In the genomic region with DNA sequence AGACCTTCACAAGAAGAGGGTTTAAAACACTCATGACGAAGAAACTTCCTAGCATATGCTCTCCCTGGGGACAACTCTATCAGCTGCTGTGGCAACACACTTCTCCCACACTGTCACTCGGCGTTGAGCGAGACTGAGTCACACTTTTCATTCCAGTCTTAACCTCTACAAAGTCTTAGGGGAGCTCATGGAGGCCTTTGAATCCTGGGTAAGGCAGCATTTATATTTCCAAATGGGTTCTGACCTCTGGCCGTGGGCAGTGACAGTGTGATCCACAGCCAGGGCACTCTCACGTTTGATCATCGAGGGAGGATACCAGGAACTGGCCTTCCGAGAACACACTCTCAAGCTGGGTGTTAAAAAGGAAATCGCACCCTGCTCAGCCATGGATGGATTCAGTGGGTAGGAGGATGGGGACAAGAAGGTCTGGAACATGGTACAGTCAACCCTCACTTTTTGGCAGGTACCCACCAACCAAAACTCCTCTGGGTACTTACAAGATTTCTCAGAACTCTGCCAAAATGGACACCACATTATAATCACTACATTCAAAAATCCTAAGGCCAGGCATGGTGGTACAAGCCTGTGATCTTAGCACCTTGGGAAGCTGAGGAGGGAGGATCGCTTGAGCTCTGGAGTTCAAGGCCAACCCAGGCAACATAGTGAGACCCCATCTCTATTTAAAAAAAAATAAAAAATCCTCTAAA, we compare ENCODE assay signal across 8 cellular contexts. TPM values are rescaled to one million over a fixed set of nuclear protein-coding genes. Genes with fewer than 3 reads are reported as not detected.
DNase-seq lines count a peak whose midpoint lies in the region; ATAC-seq, FAIRE-seq and TF ChIP-seq lines count a peak whose summit lies in the region.

No MANE protein-coding gene starts in this region.

- peaks cover 0 to 6% (median 3%) of the 10 kb centered on the region in 4 donors for H3K9me3 ChIP-seq in stomach

- FAIRE-seq in frontal cortex (lab: Jason Lieb, UNC): no peak

- no peaks in the 10 kb centered on the region for H3K27me3 ChIP-seq in stomach

- 64 to 77% (median 69%) methylated on average over 10 of the region's 10 CpGs for WGBS in stomach, 5 donors

- H3K27me3 Mint-ChIP-seq in activated CD8-positive, alpha-beta T cell treated with anti-CD3 and anti-CD28 coated beads, Interleukin-2, amount 10 ng/mL, durations not matched to agents 7 days and 5 days (ENCODE audit: low read depth): no peaks in the 10 kb centered on the region
- H3K27me3 Mint-ChIP-seq in immature natural killer cell (ENCODE audit: low read depth in 3 of 3): peaks cover 0 to 3% (median 3%) of the 10 kb centered on the region in 3 donors

- TF ChIP-seq POLR2A in stomach (IDR thresholded peaks at IDR 0.05): no peak

- intact Hi-C loops in stomach (cut with DNase I; ENCODE audit: low total_unique reads): no loop called here

- POLR2A ChIA-PET in activated CD8-positive, alpha-beta T cell treated with anti-CD3 and anti-CD28 coated beads, Interleukin-2, amount 10 ng/mL, durations not matched to agents 7 days and 5 days (lab: Charles Lee): no interaction called here

- peaks cover 40% of the 10 kb centered on the region for H3K36me3 Mint-ChIP-seq in activated CD8-positive, alpha-beta T cell treated with anti-CD3 and anti-CD28 coated beads, Interleukin-2, amount 10 ng/mL, durations not matched to agents 7 days and 5 days (ENCODE audit: low read depth)
- H3K36me3 Mint-ChIP-seq in immature natural killer cell: peaks cover 21 to 22% (median 21%) of the 10 kb centered on the region in 3 donors

- H3K4me1 ChIP-seq in stomach: peaks cover 21 to 84% (median 47%) of the 10 kb centered on the region in 4 donors

- H3K4me3 Mint-ChIP-seq in activated CD8-positive, alpha-beta T cell treated with anti-CD3 and anti-CD28 coated beads, Interleukin-2, amount 10 ng/mL, durations not matched to agents 7 days and 5 days: peak overlapping the region; percentile 6
- H3K4me3 Mint-ChIP-seq in immature natural killer cell: peak overlapping the region; percentile 67 to 83 (median 77)

- peak overlapping the region in 4 of 5 donors; percentile 46 to 69 (median 62) for H3K27ac ChIP-seq in stomach

- TF ChIP-seq EP300 in stomach (IDR thresholded peaks at IDR 0.05): no peak

- H3K4me1 Mint-ChIP-seq in activated CD8-positive, alpha-beta T cell treated with anti-CD3 and anti-CD28 coated beads, Interleukin-2, amount 10 ng/mL, durations not matched to agents 7 days and 5 days (ENCODE audit: low read depth): peaks cover 54% of the 10 kb centered on the region
- H3K4me1 Mint-ChIP-seq in immature natural killer cell: peaks cover 73 to 85% of the 10 kb centered on the region in 2 donors

- H3K36me3 ChIP-seq in stomach: peaks cover 10 to 29% (median 21%) of the 10 kb centered on the region in 4 donors

- H3K9me3 Mint-ChIP-seq in activated CD8-positive, alpha-beta T cell treated with anti-CD3 and anti-CD28 coated beads, Interleukin-2, amount 10 ng/mL, durations not matched to agents 7 days and 5 days (ENCODE audit: insufficient read depth): peaks cover 7% of the 10 kb centered on the region
- no peaks in the 10 kb centered on the region for H3K9me3 Mint-ChIP-seq in immature natural killer cell

- TF ChIP-seq CTCF in stomach (IDR thresholded peaks at IDR 0.05): no peak

- CTCF ChIA-PET in activated CD8-positive, alpha-beta T cell treated with anti-CD3 and anti-CD28 coated beads, Interleukin-2, amount 10 ng/mL, durations not matched to agents 7 days and 5 days (lab: Charles Lee): no interaction called here

- peak overlapping the region; percentile 72 for H3K27ac Mint-ChIP-seq in activated CD8-positive, alpha-beta T cell treated with anti-CD3 and anti-CD28 coated beads, Interleukin-2, amount 10 ng/mL, durations not matched to agents 7 days and 5 days
- H3K27ac Mint-ChIP-seq in immature natural killer cell: peak overlapping the region; percentile 74 to 92 (median 90)

- DNase-seq in activated CD8-positive, alpha-beta T cell treated with anti-CD3 and anti-CD28 coated beads, Interleukin-2, amount 10 ng/mL, durations not matched to agents 7 days and 5 days: no peak
- peak in 1 of 3 donors; percentile 14 for DNase-seq in immature natural killer cell
- DNase-seq in stomach: no peak
- no peak for DNase-seq in HK-2 (ENCODE audit: unreplicated experiment)
- no peak for DNase-seq in COLO829 (ENCODE audit: low spot score)
- DNase-seq in frontal cortex (ENCODE audit: low spot score in 2 of 2): no peak

- no peak overlapping the region for H3K4me3 ChIP-seq in stomach

- ATAC-seq in GM18868 (IDR thresholded peaks at IDR 0.05; ENCODE audit: unreplicated experiment) (peak; percentile 47), HG02759 (IDR thresholded peaks at IDR 0.05; ENCODE audit: unreplicated experiment) (no peak)
- ATAC-seq in activated CD8-positive, alpha-beta T cell treated with anti-CD3 and anti-CD28 coated beads, Interleukin-2, amount 10 ng/mL, durations not matched to agents 7 days and 5 days: no peak

RNA-seq across cellular contexts. Expression of a gene that starts 19.6 kb away (rescaled TPM):
- 10 to 100 TPM; 64.3 to 66.7 TPM for total RNA-seq in activated CD8-positive, alpha-beta T cell treated with anti-CD3 and anti-CD28 coated beads, Interleukin-2, amount 10 ng/mL, durations not matched to agents 7 days and 5 days
- polyA plus RNA-seq in immature natural killer cell (10 to 100 TPM in 1 of 3 donors, 1 to 10 TPM in 2; 4.1 to 39.0 (median 5.7) TPM), stomach (10 to 100 TPM; 34.4 to 79.6 (median 74.6) TPM)
- total RNA-seq in stomach (100 to 1,000 TPM; 125 to 456 (median 251) TPM), frontal cortex (6.1 TPM)

RNA-seq across cellular contexts. Expression of a gene that starts 37.3 kb away (rescaled TPM):
- not detected for total RNA-seq in activated CD8-positive, alpha-beta T cell treated with anti-CD3 and anti-CD28 coated beads, Interleukin-2, amount 10 ng/mL, durations not matched to agents 7 days and 5 days
- polyA plus RNA-seq in immature natural killer cell: not detected
- not detected for total RNA-seq in stomach
- polyA plus RNA-seq in stomach: not detected
- not detected for total RNA-seq in frontal cortex
